32 cellular contexts compared by ENCODE assay signal in the genomic region with DNA sequence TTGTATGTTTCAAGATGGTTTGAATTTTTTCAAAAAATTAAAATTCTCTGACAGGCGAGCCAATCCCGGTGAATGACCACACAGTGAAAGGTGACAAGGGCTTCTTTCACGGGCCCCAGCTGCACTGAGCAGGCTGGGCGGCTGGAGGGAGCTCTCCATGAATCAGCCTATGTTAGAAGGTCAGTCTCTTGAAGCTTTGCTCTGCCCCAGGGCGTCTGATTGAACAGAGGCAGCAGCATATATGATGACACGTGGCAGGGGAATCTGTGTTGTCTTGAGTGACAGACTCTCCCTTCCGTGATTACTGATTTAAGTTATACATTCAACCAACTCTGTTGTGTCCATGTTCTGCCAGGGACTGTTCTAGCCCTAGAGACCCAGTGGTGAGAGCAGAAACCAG. TPM values are rescaled to one million over a fixed set of nuclear protein-coding genes. Genes with fewer than 3 reads are reported as not detected.
DNase-seq lines count a peak whose midpoint lies in the region; ATAC-seq, FAIRE-seq and TF ChIP-seq lines count a peak whose summit lies in the region.
"Had no signal": no experiment of that assay in that cellular context is flagged by ENCODE, and none has a peak within 500 bp of the region (broad histone marks: within the 10 kb centered on the region; RNA-seq: fewer than 3 reads in every experiment).

No MANE protein-coding gene starts in this region.

- POLR2A ChIA-PET in naive thymus-derived CD4-positive, alpha-beta T cell (lab: Charles Lee), result no interaction called here

- H3K4me3 Mint-ChIP-seq in glutamatergic neuron (ENCODE audit: unreplicated experiment), result peak overlapping the region; percentile 36
- H3K4me3 Mint-ChIP-seq in naive thymus-derived CD4-positive, alpha-beta T cell, result no peak overlapping the region
- H3K4me3 Mint-ChIP-seq: activated CD4-positive, alpha-beta memory T cell treated with anti-CD3 and anti-CD28 coated beads, Interleukin-2, amount 10 ng/mL, durations not matched to agents 7 days and 5 days; CD8-positive, alpha-beta T cell; dendritic cell treated with granulocyte-macrophage colony-stimulating factor and Interleukin-4, amounts not matched to agents 40 ng/mL and 50 ng/mL, for 4 days had no signal

- peaks cover 7% of the 10 kb centered on the region for H3K9me3 Mint-ChIP-seq in glutamatergic neuron (ENCODE audit: unreplicated experiment)
- H3K9me3 Mint-ChIP-seq in naive thymus-derived CD4-positive, alpha-beta T cell, result peaks cover 0 to 16% (median 6%) of the 10 kb centered on the region in 11 donors
- H3K9me3 Mint-ChIP-seq: activated CD4-positive, alpha-beta memory T cell treated with anti-CD3 and anti-CD28 coated beads, Interleukin-2, amount 10 ng/mL, durations not matched to agents 7 days and 5 days; dendritic cell treated with granulocyte-macrophage colony-stimulating factor and Interleukin-4, amounts not matched to agents 40 ng/mL and 50 ng/mL, for 4 days had no signal

- no peak for FAIRE-seq in RCC 7860 (lab: Jason Lieb, UNC)
- FAIRE-seq: A549 had no signal

- CTCF ChIA-PET in naive thymus-derived CD4-positive, alpha-beta T cell (lab: Charles Lee), result no interaction called here

- no peak overlapping the region for H3K4me3 ChIP-seq in brain microvascular endothelial cell (ENCODE audit: low read depth, low read length)
- H3K4me3 ChIP-seq in naive thymus-derived CD4-positive, alpha-beta T cell (ENCODE audit: low read length), result no peak overlapping the region
- H3K4me3 ChIP-seq: A549, cardiac muscle cell, lower lobe of right lung, testis, uterus had no signal

- peak; percentile 17 for TF ChIP-seq CTCF in brain microvascular endothelial cell (IDR thresholded peaks at IDR 0.05; ENCODE audit: low read depth, low read length, missing control alignments)
- no peak for TF ChIP-seq CTCF in glutamatergic neuron (IDR thresholded peaks at IDR 0.05; ENCODE audit: partially characterized antibody, unreplicated experiment)

- H3K9me3 ChIP-seq in naive thymus-derived CD4-positive, alpha-beta T cell (ENCODE audit: control insufficient read depth in 2 of 3, low read length in 3 of 3), result no peaks in the 10 kb centered on the region
- H3K9me3 ChIP-seq: A549, lower lobe of right lung, testis, uterus had no signal

- DNase-seq in EH (ENCODE audit: low read depth) (peak; percentile 34), brain microvascular endothelial cell (no peak), glutamatergic neuron (no peak), pons (ENCODE audit: low spot score) (peak; percentile 87), GF-D8 (lab: John Stamatoyannopoulos, UW) (no peak), RCC 7860 (ENCODE audit: low spot score) (no peak), Kasumi-1 (lab: John Stamatoyannopoulos, UW) (no peak)
- no peak for DNase-seq in naive thymus-derived CD4-positive, alpha-beta T cell
- DNase-seq: activated CD4-positive, alpha-beta memory T cell treated with anti-CD3 and anti-CD28 coated beads, Interleukin-2, amount 10 ng/mL, durations not matched to agents 7 days and 5 days; activated CD4-positive, alpha-beta T cell treated with anti-CD3 and anti-CD28 coated beads for 1 hour; activated CD8-positive, alpha-beta memory T cell treated with anti-CD3 and anti-CD28 coated beads, Interleukin-2, amount 50 U/mL, for 48 hours; activated naive CD4-positive, alpha-beta T cell treated with anti-CD3 and anti-CD28 coated beads, Interleukin-2, amount 50 U/mL, for 16 hours; AML-193; H7; kidney glomerular epithelial cell; lower lobe of right lung; MM.1S; NCI-H2081; NCI-H345; NCI-H748 treated with DMSO at 0.1 percent for 48 hours; right cardiac atrium; stimulated activated CD4-positive, alpha-beta T cell treated with anti-CD3 and anti-CD28 coated beads, Interleukin-4, amount 100 ng/mL, for 1 hour; T-helper 2 cell; testis; uterus had no signal

- H3K36me3 ChIP-seq in brain microvascular endothelial cell (replicated peaks), result no peaks in the 10 kb centered on the region
- no peaks in the 10 kb centered on the region for H3K36me3 ChIP-seq in naive thymus-derived CD4-positive, alpha-beta T cell (ENCODE audit: control insufficient read depth in 2 of 3, insufficient read depth in 3 of 3, low read length in 3 of 3)
- H3K36me3 ChIP-seq: cardiac muscle cell, lower lobe of right lung, uterus had no signal

- no peak overlapping the region for H3K27ac ChIP-seq in brain microvascular endothelial cell
- no peak overlapping the region for H3K27ac ChIP-seq in naive thymus-derived CD4-positive, alpha-beta T cell (ENCODE audit: low read depth, low read length)
- H3K27ac ChIP-seq: A549, cardiac muscle cell, lower lobe of right lung, parathyroid adenoma, RWPE1, testis, uterus had no signal

- no peak for ATAC-seq in naive thymus-derived CD4-positive, alpha-beta T cell
- ATAC-seq: CD8-positive, alpha-beta T cell; lower lobe of right lung; right cardiac atrium; SK-N-SH treated with all-trans-retinoic acid at 6 μM for 48 hours had no signal

- in situ Hi-C loops in brain microvascular endothelial cell (cut with HindIII; ENCODE audit: low pct_ligation_motif_present, low sequenced_read_pairs), result no loop called here

- H3K4me1 ChIP-seq in naive thymus-derived CD4-positive, alpha-beta T cell (ENCODE audit: control insufficient read depth in 2 of 2, insufficient read depth in 2 of 2, low read length in 2 of 2), result no peaks in the 10 kb centered on the region
- H3K4me1 ChIP-seq: A549, lower lobe of right lung, parathyroid adenoma, testis, uterus had no signal

- no peaks in the 10 kb centered on the region for H3K4me1 Mint-ChIP-seq in glutamatergic neuron (ENCODE audit: low read depth, unreplicated experiment)
- H3K4me1 Mint-ChIP-seq in naive thymus-derived CD4-positive, alpha-beta T cell, result no peaks in the 10 kb centered on the region
- H3K4me1 Mint-ChIP-seq: activated CD4-positive, alpha-beta memory T cell treated with anti-CD3 and anti-CD28 coated beads, Interleukin-2, amount 10 ng/mL, durations not matched to agents 7 days and 5 days had no signal

- no peaks in the 10 kb centered on the region for H3K27me3 ChIP-seq in brain microvascular endothelial cell (replicated peaks)
- H3K27me3 ChIP-seq in naive thymus-derived CD4-positive, alpha-beta T cell (ENCODE audit: control insufficient read depth in 2 of 2, insufficient read depth in 2 of 2, low read length in 2 of 2), result no peaks in the 10 kb centered on the region
- H3K27me3 ChIP-seq: cardiac muscle cell, testis, uterus had no signal

- peaks cover 21% of the 10 kb centered on the region for H3K36me3 Mint-ChIP-seq in glutamatergic neuron (ENCODE audit: unreplicated experiment)
- peaks cover 0 to 13% (median 4%) of the 10 kb centered on the region in 5 donors for H3K36me3 Mint-ChIP-seq in naive thymus-derived CD4-positive, alpha-beta T cell
- H3K36me3 Mint-ChIP-seq: CD8-positive, alpha-beta T cell had no signal

- intact Hi-C loops in naive thymus-derived CD4-positive, alpha-beta T cell (cut with micrococcal nuclease), result no loop called here

- peaks cover 8% of the 10 kb centered on the region for H3K27me3 Mint-ChIP-seq in glutamatergic neuron (ENCODE audit: unreplicated experiment)
- peaks cover 6 to 28% (median 17%) of the 10 kb centered on the region in 5 donors for H3K27me3 Mint-ChIP-seq in naive thymus-derived CD4-positive, alpha-beta T cell

- H3K27ac Mint-ChIP-seq in glutamatergic neuron (ENCODE audit: unreplicated experiment), result no peak overlapping the region
- no peak overlapping the region for H3K27ac Mint-ChIP-seq in naive thymus-derived CD4-positive, alpha-beta T cell
- H3K27ac Mint-ChIP-seq: activated CD4-positive, alpha-beta memory T cell treated with anti-CD3 and anti-CD28 coated beads, Interleukin-2, amount 10 ng/mL, durations not matched to agents 7 days and 5 days; CD8-positive, alpha-beta T cell; dendritic cell treated with granulocyte-macrophage colony-stimulating factor and Interleukin-4, amounts not matched to agents 40 ng/mL and 50 ng/mL, for 4 days had no signal

RNA-seq across cellular contexts. Expression of a gene that starts 51.5 kb away (rescaled TPM):
- total RNA-seq in glutamatergic neuron (ENCODE audit: unreplicated experiment), result 1.1 TPM
- total RNA-seq in naive thymus-derived CD4-positive, alpha-beta T cell, result 100 to 1,000 TPM in 4 of 5 experiments, 10 to 100 TPM in 1; 92.5 to 160 (median 149) TPM
- 100 to 1,000 TPM; 344 to 415 TPM for polyA plus RNA-seq in naive thymus-derived CD4-positive, alpha-beta T cell
- polyA plus RNA-seq: cardiac muscle cell had no signal

Comparison
In these comparisons a context has a peak if more than half of its experiments do, and no peak if none do; other contexts are left out.
1. DNase-seq: peak in EH (single experiment) and pons (single experiment); none in brain microvascular endothelial cell (single experiment), glutamatergic neuron (single experiment), GF-D8 (single experiment), RCC 7860 (single experiment), naive thymus-derived CD4-positive, alpha-beta T cell (0 of 9) and Kasumi-1 (0 of 2).
2. RNA of a gene that starts 51.5 kb away (total RNA-seq): 92.5 to 160 TPM in naive thymus-derived CD4-positive, alpha-beta T cell; 1.1 TPM in glutamatergic neuron (single experiment); every median in the first group is over 10 times any median in the second.